ENCODE assay signal across 26 cellular contexts in genomic region chr21:36873511-36873910, GRCh38.
"Had no signal": no experiment of that assay in that cellular context is flagged by ENCODE, and none has a peak within 500 bp of the region (broad histone marks: within the 10 kb centered on the region; RNA-seq: fewer than 3 reads in every experiment).

No MANE protein-coding gene starts in this region.

- H3K9me3 ChIP-seq: Peyer's patch had no signal

- H3K9me3 Mint-ChIP-seq: T-helper 1 cell treated with Interleukin-12 subunit alpha and Interleukin-12 subunit beta and Interleukin-4 antibody, amounts not matched to agents 30 μg/mL and 1 μg/mL, for 36 hours had no signal

- H3K4me3 ChIP-seq: MG63, Peyer's patch, SJSA1 had no signal

- DNase-seq: activated CD4-positive, alpha-beta T cell treated with anti-CD3 and anti-CD28 coated beads for 4 hours; activated CD4-positive, alpha-beta T cell treated with anti-CD3 and anti-CD28 coated beads, Interleukin-2, amount 50 U/mL, for 4 hours; activated CD8-positive, alpha-beta memory T cell treated with anti-CD3 and anti-CD28 coated beads, Interleukin-2, amount 50 U/mL, for 48 hours; activated CD8-positive, alpha-beta T cell treated with anti-CD3 and anti-CD28 coated beads, Interleukin-2, amount 10 ng/mL, durations not matched to agents 7 days and 5 days; activated effector memory CD4-positive, alpha-beta T cell treated with Interleukin-2 at 50 U/mL for 16 hours; activated naive CD4-positive, alpha-beta T cell; activated T-cell treated with anti-CD3 and anti-CD28 coated beads, Interleukin-2, amount 50 U/mL, for 1 hour; Kasumi-1; KBM-7; MG63; MV-4-11; NCI-H1092 treated with DMSO at 0.1 percent for 48 hours; NCI-H1417 treated with DMSO at 0.1 percent for 48 hours; NCI-H1694 treated with DMSO at 0.1 percent for 48 hours; NCI-H2081; NCI-H510A treated with DMSO at 0.1 percent for 48 hours; NCI-H69; NK-92 treated with Interleukin-12 subunit alpha and Interleukin-12 subunit beta, amount 100 ng/mL, for 24 hours; OCI-M1; Peyer's patch; SHP77 had no signal

- H3K36me3 ChIP-seq: Peyer's patch had no signal

- H3K27me3 ChIP-seq: MG63, Peyer's patch, SJSA1 had no signal

- H3K4me1 ChIP-seq: Peyer's patch, SJSA1 had no signal

- ATAC-seq: activated CD4-positive, CD25-positive, alpha-beta regulatory T cell treated with anti-CD3 and anti-CD28 coated beads, Interleukin-2, amount 50 U/mL, for 24 hours; activated CD8-positive, alpha-beta T cell treated with anti-CD3 and anti-CD28 coated beads, Interleukin-2, amount 10 ng/mL, durations not matched to agents 7 days and 5 days; activated naive CD4-positive, alpha-beta T cell treated with anti-CD3 and anti-CD28 coated beads, Interleukin-2, amount 50 U/mL, for 72 hours; SK-N-SH treated with all-trans-retinoic acid at 6 μM for 48 hours had no signal

- H3K4me3 Mint-ChIP-seq: activated CD8-positive, alpha-beta T cell treated with anti-CD3 and anti-CD28 coated beads, Interleukin-2, amount 10 ng/mL, durations not matched to agents 7 days and 5 days; T-helper 1 cell treated with Interleukin-12 subunit alpha and Interleukin-12 subunit beta and Interleukin-4 antibody, amounts not matched to agents 30 μg/mL and 1 μg/mL, for 36 hours had no signal

- H3K27ac Mint-ChIP-seq: activated CD8-positive, alpha-beta T cell treated with anti-CD3 and anti-CD28 coated beads, Interleukin-2, amount 10 ng/mL, durations not matched to agents 7 days and 5 days; activated naive CD4-positive, alpha-beta T cell treated with anti-CD3 and anti-CD28 coated beads, Interleukin-2, amount 50 U/mL, for 72 hours; T-helper 1 cell treated with Interleukin-12 subunit alpha and Interleukin-12 subunit beta and Interleukin-4 antibody, amounts not matched to agents 30 μg/mL and 1 μg/mL, for 36 hours had no signal

- H3K27ac ChIP-seq: Peyer's patch, SJSA1 had no signal
